ENCODE assay signal across 9 cellular contexts in the genomic region with DNA sequence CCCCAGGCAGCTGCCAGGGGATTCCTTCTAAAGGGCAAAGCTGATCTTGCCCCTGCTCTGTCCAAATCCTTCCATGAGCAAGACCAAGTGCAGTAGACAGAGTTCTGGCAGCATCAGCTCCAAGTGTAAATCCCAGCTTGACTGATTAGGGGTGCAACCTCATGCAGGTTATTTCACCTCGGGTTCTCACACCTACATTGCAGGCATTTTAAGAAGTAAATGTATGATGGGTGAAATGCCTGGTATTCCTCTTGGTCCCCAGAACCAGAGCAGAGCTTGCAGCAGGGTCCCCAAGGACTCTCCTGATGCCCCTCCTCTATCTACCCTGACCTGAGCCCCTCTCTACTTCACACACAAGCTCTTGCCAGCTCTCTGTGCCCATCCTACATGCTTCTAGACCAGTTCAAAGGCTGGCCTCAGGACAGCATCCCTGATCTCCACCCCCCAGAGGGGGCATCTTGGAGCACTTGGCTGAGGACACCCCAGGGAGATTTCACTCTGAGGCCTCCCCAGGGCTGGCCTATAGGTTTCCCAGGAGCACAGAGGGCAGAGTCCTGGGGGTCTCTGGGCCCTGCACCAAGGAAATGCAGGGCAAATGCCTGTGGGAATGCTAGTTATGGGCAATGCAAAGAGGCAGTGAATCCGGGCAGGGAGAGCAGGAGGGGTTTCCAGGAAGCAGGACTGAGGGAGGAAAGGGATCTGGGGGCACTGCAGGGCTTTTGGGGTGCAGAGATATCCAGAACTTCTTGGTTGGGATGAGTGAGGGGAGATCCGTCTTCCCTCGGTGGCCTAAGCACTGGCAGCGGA. TPM values are rescaled to one million over a fixed set of nuclear protein-coding genes. Genes with fewer than 3 reads are reported as not detected.
DNase-seq lines count a peak whose midpoint lies in the region; ATAC-seq and TF ChIP-seq lines count a peak whose summit lies in the region.
"Had no signal": no experiment of that assay in that cellular context is flagged by ENCODE, and none has a peak within 500 bp of the region (broad histone marks: within the 10 kb centered on the region; RNA-seq: fewer than 3 reads in every experiment).

No MANE protein-coding gene starts in this region.

- H2AFZ ChIP-seq in OCI-LY3 (ENCODE audit: low read depth, low read length) = no peak overlapping the region; the same call in 1 of the 2 replicates

- H3K36me3 ChIP-seq in OCI-LY3 (replicated peaks; ENCODE audit: low read depth, low read length) (no peaks in the 10 kb centered on the region), endocrine pancreas (ENCODE audit: control insufficient read depth, insufficient read depth, low read length) (no peaks in the 10 kb centered on the region), ovary (no peaks in the 10 kb centered on the region)

- H3K79me2 ChIP-seq in OCI-LY3 (ENCODE audit: low read length) = no peaks in the 10 kb centered on the region

- H3K27ac ChIP-seq in CD4-positive, alpha-beta T cell (ENCODE audit: low read depth, low read length) = no peak overlapping the region
- H3K27ac ChIP-seq in OCI-LY3 (ENCODE audit: low read length) (no peak overlapping the region), ovary (peak overlapping the region; percentile 55 to 85)

- TF ChIP-seq CTCF in CD4-positive, alpha-beta T cell (IDR thresholded peaks at IDR 0.05) = no peak
- TF ChIP-seq CTCF in OCI-LY3 (IDR thresholded peaks at IDR 0.05; ENCODE audit: low read depth, low read length) (no peak), ovary (IDR thresholded peaks at IDR 0.05) (no peak)

- no peak for ATAC-seq in CD4-positive, alpha-beta T cell (ENCODE audit: poor library complexity)

- peak overlapping the region; percentile 28; the same call in 1 of the 2 replicates for H3K9ac ChIP-seq in OCI-LY3 (ENCODE audit: low read length)
- peak overlapping the region; percentile 67 for H3K9ac ChIP-seq in endocrine pancreas (ENCODE audit: control insufficient read depth, insufficient read depth, low read length)

- H3K9me3 Mint-ChIP-seq in CD4-positive, alpha-beta T cell = no peaks in the 10 kb centered on the region

- H4K20me1 ChIP-seq in OCI-LY3 (ENCODE audit: insufficient read depth, low read length) = no peaks in the 10 kb centered on the region

- DNase-seq in CD4-positive, alpha-beta T cell = no peak
- DNase-seq in ovary (peak in 1 of 5 donors; percentile 36), pons (ENCODE audit: low spot score) (no peak), NCI-H1694 treated with DMSO at 0.1 percent for 48 hours (lab: John Stamatoyannopoulos, UW) (no peak), NCI-H146 (lab: John Stamatoyannopoulos, UW) (no peak), SIG-M5 treated with dmso at 0.1 percent for 504 hours (lab: John Stamatoyannopoulos, UW; ENCODE audit: unreplicated experiment) (no peak)
- DNase-seq: NCI-H2029 treated with DMSO at 0.1 percent for 48 hours had no signal

- H3K4me3 ChIP-seq in OCI-LY3 (ENCODE audit: low read length) (peak overlapping the region; percentile 93), endocrine pancreas (ENCODE audit: control insufficient read depth, insufficient read depth, low read length) (no peak overlapping the region), ovary (peak overlapping the region; percentile 99)

- intact Hi-C loops in CD4-positive, alpha-beta T cell (cut with DNase I, micrococcal nuclease) = loop anchor here (2.0 to 5.0 kb wide), 3 partner anchors 50 to 118 kb away; a partner anchor contains a TSS
- intact Hi-C loops in ovary (cut with DNase I) = no loop called here

- H3K27me3 ChIP-seq in CD4-positive, alpha-beta T cell (ENCODE audit: control insufficient read depth, insufficient read depth, low read length) = peaks cover 22% of the 10 kb centered on the region
- H3K27me3 ChIP-seq in OCI-LY3 (ENCODE audit: low read depth, low read length) (peaks cover 12% of the 10 kb centered on the region), endocrine pancreas (ENCODE audit: control insufficient read depth, insufficient read depth, low read length) (no peaks in the 10 kb centered on the region), ovary (no peaks in the 10 kb centered on the region)

- POLR2A ChIA-PET in CD4-positive, alpha-beta T cell (lab: Charles Lee) = interaction anchor here (2.1 to 3.9 kb wide), 2 partner anchors 11 to 15 kb away, joined by 10 to 16 read pairs; no protein-coding TSS in a partner anchor

- H3K4me1 Mint-ChIP-seq in CD4-positive, alpha-beta T cell (ENCODE audit: low read depth) = peaks cover 24% of the 10 kb centered on the region

- no peaks in the 10 kb centered on the region for H3K36me3 Mint-ChIP-seq in CD4-positive, alpha-beta T cell (ENCODE audit: low read depth)

- no peak for TF ChIP-seq POLR2A in ovary (IDR thresholded peaks at IDR 0.05)

- WGBS in ovary, 3 donors = 26 to 29% (median 27%) methylated on average over 5 of the region's 5 CpGs

- H3K9me3 ChIP-seq in CD4-positive, alpha-beta T cell (ENCODE audit: control insufficient read depth, low read length) = no peaks in the 10 kb centered on the region
- H3K9me3 ChIP-seq in OCI-LY3 (ENCODE audit: insufficient read depth, low read length) (no peaks in the 10 kb centered on the region), endocrine pancreas (ENCODE audit: control insufficient read depth, low read length) (no peaks in the 10 kb centered on the region), ovary (no peaks in the 10 kb centered on the region)

- peak overlapping the region; percentile 87 for H3K4me2 ChIP-seq in OCI-LY3 (ENCODE audit: low read length)

- H3K27me3 Mint-ChIP-seq in CD4-positive, alpha-beta T cell = peaks cover 39% of the 10 kb centered on the region

- peak overlapping the region; percentile 93 for H3K4me3 Mint-ChIP-seq in CD4-positive, alpha-beta T cell

- no peak for TF ChIP-seq EP300 in ovary (IDR thresholded peaks at IDR 0.05)

- peaks cover 11% of the 10 kb centered on the region for H3K4me1 ChIP-seq in OCI-LY3 (ENCODE audit: low read length)
- no peaks in the 10 kb centered on the region for H3K4me1 ChIP-seq in endocrine pancreas (ENCODE audit: control insufficient read depth, insufficient read depth, low read length)
- no peaks in the 10 kb centered on the region for H3K4me1 ChIP-seq in ovary (ENCODE audit: insufficient read depth)

- CTCF ChIA-PET in CD4-positive, alpha-beta T cell (lab: Charles Lee) = interaction anchor here (0.7 to 2.8 kb wide), 3 partner anchors 13 to 22 kb away, joined by 3 to 10 read pairs (median 4); no protein-coding TSS in a partner anchor

- peak overlapping the region; percentile 85 for H3K27ac Mint-ChIP-seq in CD4-positive, alpha-beta T cell

RNA-seq across cellular contexts. Expression of a gene that starts 1.0 kb away (rescaled TPM):
- 10 to 100 TPM; 22.2 to 22.4 TPM for total RNA-seq in CD4-positive, alpha-beta T cell
- 10 to 100 TPM; 13.2 to 27.4 (median 18.2) TPM for total RNA-seq in ovary
- polyA plus RNA-seq in ovary = 10 to 100 TPM in 1 of 2 donors, 1 to 10 TPM in 1; 4.2 to 22.8 TPM

RNA-seq across cellular contexts. Expression of a gene that starts 12.7 kb away (rescaled TPM):
- 10 to 100 TPM; 37.9 to 38.7 TPM for total RNA-seq in CD4-positive, alpha-beta T cell
- total RNA-seq in ovary = 10 to 100 TPM in 5 of 7 donors, 1 to 10 TPM in 2; 8.8 to 13.2 (median 11.8) TPM
- 10 to 100 TPM in 1 of 2 donors, 1 to 10 TPM in 1; 9.4 to 15.2 TPM for polyA plus RNA-seq in ovary

RNA-seq across cellular contexts. Expression of a gene that starts 12.7 kb away (rescaled TPM):
- total RNA-seq in CD4-positive, alpha-beta T cell = 10 to 100 TPM; 11.9 to 13.0 TPM
- 10 to 100 TPM in 1 of 7 donors, 1 to 10 TPM in 6; 4.2 to 10.2 (median 7.3) TPM for total RNA-seq in ovary
- polyA plus RNA-seq in ovary = 1 to 10 TPM; 5.2 to 5.5 TPM

RNA-seq across cellular contexts. Expression of a gene that starts 32.2 kb away (rescaled TPM):
- total RNA-seq in CD4-positive, alpha-beta T cell = 10 to 100 TPM; 40.7 to 43.4 TPM
- 10 to 100 TPM; 44.2 to 63.9 (median 52.5) TPM for total RNA-seq in ovary
- 10 to 100 TPM; 38.5 to 60.6 TPM for polyA plus RNA-seq in ovary

RNA-seq across cellular contexts. Expression of a gene that starts 37.0 kb away (rescaled TPM):
- total RNA-seq in CD4-positive, alpha-beta T cell = 10 to 100 TPM; 17.8 to 19.5 TPM
- total RNA-seq in ovary = 10 to 100 TPM; 19.2 to 55.3 (median 37.3) TPM
- polyA plus RNA-seq in ovary = 10 to 100 TPM; 15.8 to 29.7 TPM

Comparison
In these comparisons a context has a peak if more than half of its experiments do, and no peak if none do; other contexts are left out.
1. H3K27ac ChIP-seq: peak in ovary (2 of 2); none in CD4-positive, alpha-beta T cell (single experiment) and OCI-LY3 (single experiment).
2. intact Hi-C loops: an anchor here in CD4-positive, alpha-beta T cell (2.0 to 5.0 kb wide); none called in ovary.